In genomic region chr14:61444215-61444768, GRCh38 we compare ENCODE assay signal across 8 cellular contexts.
DNase-seq lines count a peak whose midpoint lies in the region; ATAC-seq and TF ChIP-seq lines count a peak whose summit lies in the region.

No MANE protein-coding gene starts in this region.

- DNase-seq in GM10266 (ENCODE audit: extremely low spot score) (peak; percentile 64), NOMO-1 treated with dmso at 0.1 percent for 144 hours (lab: John Stamatoyannopoulos, UW; ENCODE audit: unreplicated experiment) (peak; percentile 38), NCI-H187 treated with DMSO at 0.1 percent for 48 hours (lab: John Stamatoyannopoulos, UW) (no peak), SK-N-SH (no peak), ecto neural progenitor cell (ENCODE audit: low spot score) (no peak)
- DNase-seq in activated gamma-delta T cell treated with anti-CD3 and anti-CD28 coated beads, Interleukin-2, amount 50 U/mL, for 16 hours (ENCODE audit: low read depth), result peak; percentile 46
- DNase-seq in stimulated activated CD8-positive, alpha-beta memory T cell treated with anti-CD3 and anti-CD28 coated beads, Interleukin-7, amount 100 ng/mL, for 24 hours (ENCODE audit: low read depth), result peak; percentile 35

- H3F3A ChIP-seq in SK-N-SH (replicated peaks; ENCODE audit: insufficient read depth), result no peaks in the 10 kb centered on the region

- H3K4me1 ChIP-seq in SK-N-SH (ENCODE audit: control insufficient read depth in 1 of 2, insufficient read depth in 2 of 2, low read depth in 1 of 2, low read length in 1 of 2), result peaks cover 4 to 5% of the 10 kb centered on the region in 2 experiments; a peak in 2 of 4 replicates

- no peak overlapping the region for H3K4me2 ChIP-seq in SK-N-SH

- WGBS in SK-N-SH (ENCODE audit: low lambda C conversion rate), result 84% methylated on average over 5 of the region's 5 CpGs

- no peak overlapping the region for H3K27ac ChIP-seq in SK-N-SH (ENCODE audit: low read depth in 2 of 2, low read length in 1 of 2)

- no peaks in the 10 kb centered on the region for H4K20me1 ChIP-seq in SK-N-SH (ENCODE audit: insufficient read depth)

- H3K79me2 ChIP-seq in SK-N-SH (ENCODE audit: insufficient read depth), result no peaks in the 10 kb centered on the region

- no peak overlapping the region for H3K9ac ChIP-seq in SK-N-SH

- H3K4me3 ChIP-seq in SK-N-SH (ENCODE audit: low read depth in 2 of 2, low read length in 1 of 2), result no peak overlapping the region

- TF ChIP-seq CTCF in GM10266 (IDR thresholded peaks at IDR 0.05; ENCODE audit: control insufficient read depth, insufficient read depth, low read depth, missing control alignments), result no peak
- no peak for TF ChIP-seq CTCF in SK-N-SH (IDR thresholded peaks at IDR 0.05)

- TF ChIP-seq RAD21 in SK-N-SH (IDR thresholded peaks at IDR 0.05; ENCODE audit: low read length), result no peak

- no peaks in the 10 kb centered on the region for H3K27me3 ChIP-seq in SK-N-SH (ENCODE audit: insufficient read depth)

- peak; percentile 82 for ATAC-seq in GM21825 (IDR thresholded peaks at IDR 0.05; ENCODE audit: unreplicated experiment)

- CTCF ChIA-PET in SK-N-SH (lab: Yijun Ruan, JAX), result interaction anchor here (0.9 kb wide), 1 partner anchor 680 kb away, joined by 3 read pairs; no protein-coding TSS in a partner anchor

- H3K36me3 ChIP-seq in SK-N-SH (replicated peaks in 1 of 2; ENCODE audit: control insufficient read depth in 1 of 2, insufficient read depth in 2 of 2, low read length in 1 of 2), result no peaks in the 10 kb centered on the region

- H2AFZ ChIP-seq in SK-N-SH (ENCODE audit: low read depth), result no peak overlapping the region

- H3K9me3 ChIP-seq in SK-N-SH, result no peaks in the 10 kb centered on the region

- POLR2A ChIA-PET in SK-N-SH (lab: Yijun Ruan, JAX), result no interaction called here

- no peaks in the 10 kb centered on the region for H3K9me2 ChIP-seq in SK-N-SH

- no peak for TF ChIP-seq EP300 in SK-N-SH (IDR thresholded peaks at IDR 0.05; ENCODE audit: borderline replicate concordance in 1 of 2, low read depth in 1 of 2, low read length in 1 of 2)

TF ChIP-seq in SK-N-SH, 30 proteins besides CTCF, POLR2A, EP300 and RAD21:
- no peak for TF ChIP-seq JUND (IDR thresholded peaks at IDR 0.05)
- no peak for TF ChIP-seq ZBTB33 (IDR thresholded peaks at IDR 0.05; ENCODE audit: borderline replicate concordance, low read depth)
- no peak for TF ChIP-seq TCF12 (IDR thresholded peaks at IDR 0.05)
- no peak for TF ChIP-seq IRF3 (IDR thresholded peaks at IDR 0.05; ENCODE audit: low read depth, low read length)

Comparison
In these comparisons a context has a peak if more than half of its experiments do, and no peak if none do; other contexts are left out.
1. DNase-seq: peak in GM10266 (single experiment), NOMO-1 treated with dmso at 0.1 percent for 144 hours (single experiment), activated gamma-delta T cell treated with anti-CD3 and anti-CD28 coated beads, Interleukin-2, amount 50 U/mL, for 16 hours (single experiment) and stimulated activated CD8-positive, alpha-beta memory T cell treated with anti-CD3 and anti-CD28 coated beads, Interleukin-7, amount 100 ng/mL, for 24 hours (single experiment); none in NCI-H187 treated with DMSO at 0.1 percent for 48 hours (single experiment), SK-N-SH (single experiment) and ecto neural progenitor cell (single experiment).